8 cellular contexts compared by ENCODE assay signal in the genomic region with DNA sequence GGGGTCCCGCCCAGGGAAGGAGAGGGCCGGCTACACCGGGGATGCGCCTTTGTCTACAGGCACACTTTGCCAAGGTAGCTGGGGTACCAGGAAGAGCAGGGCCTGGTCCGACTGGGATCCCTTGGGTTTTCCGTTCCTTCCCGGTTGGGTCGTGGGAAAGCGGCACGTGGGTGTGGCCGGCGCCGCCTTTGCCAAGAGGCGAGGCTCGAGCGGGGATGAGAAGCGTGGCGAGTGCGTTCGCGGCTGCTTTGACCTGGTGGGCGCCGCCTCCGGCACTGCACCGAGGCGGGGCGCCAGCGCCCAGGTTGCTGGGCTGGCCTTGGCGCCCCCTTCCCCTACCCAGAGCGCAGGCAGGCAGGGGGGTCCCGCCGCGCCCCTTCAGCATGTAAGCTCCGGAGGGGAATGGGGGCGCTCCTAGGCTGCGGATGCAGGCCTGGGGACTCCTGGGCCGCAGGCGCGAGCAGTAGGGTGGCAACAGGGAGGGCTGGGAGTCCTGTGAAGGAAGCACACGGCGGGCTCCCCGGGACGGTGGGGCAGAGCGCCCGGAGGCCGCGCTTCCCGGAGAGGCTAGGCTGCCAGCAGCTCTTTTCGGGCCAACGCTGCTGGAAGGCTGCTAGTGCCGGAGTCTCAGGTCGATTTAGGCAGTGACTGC.
A peak's percentile ranks its signal among the peaks of the same experiment; 100 is the strongest.
DNase-seq lines count a peak whose midpoint lies in the region.

No MANE protein-coding gene starts in this region.

- H3K36me3 ChIP-seq in HUES6 (ENCODE audit: control insufficient read depth, insufficient read depth, low read length) (peaks cover 32% of the 10 kb centered on the region), mucosa of rectum (ENCODE audit: control insufficient read depth in 2 of 2, insufficient read depth in 2 of 2, low read length in 2 of 2) (peaks cover 5 to 23% of the 10 kb centered on the region in 2 donors)
- peaks cover 7% of the 10 kb centered on the region for H3K36me3 ChIP-seq in effector memory CD4-positive, alpha-beta T cell (ENCODE audit: control insufficient read depth, insufficient read depth, low read length)

- DNase-seq in ACHN (peak; percentile 68), OCI-M2 (lab: John Stamatoyannopoulos, UW; ENCODE audit: unreplicated experiment) (no peak), NCI-H226 (no peak), NAMALWA (ENCODE audit: low spot score) (no peak), NCI-H2196 treated with DMSO at 0.1 percent for 48 hours (lab: John Stamatoyannopoulos, UW; ENCODE audit: unreplicated experiment) (no peak)
- no peak for DNase-seq in effector memory CD4-positive, alpha-beta T cell

- in situ Hi-C loops in ACHN (cut with HindIII; ENCODE audit: low pct_ligation_motif_present, low pct_unique_long_range_greater_than_20kb, low sequenced_read_pairs) = loop anchor here (25.0 kb wide), 1 partner anchor 195 kb away; no protein-coding TSS in a partner anchor

- H3K9ac ChIP-seq in HUES6 (ENCODE audit: low read length) (peak overlapping the region; percentile 70), mucosa of rectum (ENCODE audit: low read depth in 1 of 2, low read length in 2 of 2) (no peak overlapping the region)

- H3K4me3 ChIP-seq in HUES6 (ENCODE audit: low read depth, low read length) (peak overlapping the region; percentile 85), mucosa of rectum (ENCODE audit: low read length in 2 of 2) (peak overlapping the region; percentile 63)
- H3K4me3 ChIP-seq in effector memory CD4-positive, alpha-beta T cell (ENCODE audit: insufficient read depth, low read depth, low read length, poor library complexity, severe bottlenecking) = peak overlapping the region; percentile 17

- H3K27me3 ChIP-seq in HUES6 (ENCODE audit: control insufficient read depth, insufficient read depth, low read length) (peaks cover 9% of the 10 kb centered on the region; the same call in 1 of the 2 replicates), mucosa of rectum (ENCODE audit: control insufficient read depth in 2 of 2, insufficient read depth in 2 of 2, low read length in 2 of 2) (peaks cover 3 to 4% of the 10 kb centered on the region in 2 donors)
- peaks cover 12% of the 10 kb centered on the region for H3K27me3 ChIP-seq in effector memory CD4-positive, alpha-beta T cell (replicated peaks; ENCODE audit: control insufficient read depth, insufficient read depth, low read length, poor library complexity, severe bottlenecking)

- H3K27ac ChIP-seq in HUES6 (ENCODE audit: low read depth, low read length) = peak overlapping the region; percentile 39; the same call in 1 of the 2 replicates
- H3K27ac ChIP-seq in effector memory CD4-positive, alpha-beta T cell (ENCODE audit: insufficient read depth, low read length, poor library complexity, severe bottlenecking) = no peak overlapping the region
- no peak overlapping the region for H3K27ac ChIP-seq in mucosa of rectum (ENCODE audit: low read depth in 2 of 2, low read length in 2 of 2)

- H3K9me3 ChIP-seq in HUES6 (ENCODE audit: control insufficient read depth, insufficient read depth, low read depth, low read length) (no peaks in the 10 kb centered on the region), mucosa of rectum (ENCODE audit: control insufficient read depth in 2 of 2, low read length in 2 of 2) (no peaks in the 10 kb centered on the region)
- H3K9me3 ChIP-seq in effector memory CD4-positive, alpha-beta T cell (ENCODE audit: control insufficient read depth, low read length) = no peaks in the 10 kb centered on the region

- H3K4me1 ChIP-seq in HUES6 (ENCODE audit: control insufficient read depth, insufficient read depth, low read length) = peaks cover 21% of the 10 kb centered on the region
- peaks cover 23% of the 10 kb centered on the region for H3K4me1 ChIP-seq in effector memory CD4-positive, alpha-beta T cell (ENCODE audit: control insufficient read depth, insufficient read depth, low read length, poor library complexity, severe bottlenecking)
- peaks cover 19 to 24% of the 10 kb centered on the region in 2 donors for H3K4me1 ChIP-seq in mucosa of rectum (ENCODE audit: control insufficient read depth in 2 of 2, insufficient read depth in 2 of 2, low read length in 2 of 2)

Comparison
In these comparisons a context has a peak if more than half of its experiments do, and no peak if none do; other contexts are left out.
1. H3K4me3 ChIP-seq: peak in every context shown above with its lines; median percentile 85 in HUES6; 63 in mucosa of rectum; 17 in effector memory CD4-positive, alpha-beta T cell.